In the genomic region with DNA sequence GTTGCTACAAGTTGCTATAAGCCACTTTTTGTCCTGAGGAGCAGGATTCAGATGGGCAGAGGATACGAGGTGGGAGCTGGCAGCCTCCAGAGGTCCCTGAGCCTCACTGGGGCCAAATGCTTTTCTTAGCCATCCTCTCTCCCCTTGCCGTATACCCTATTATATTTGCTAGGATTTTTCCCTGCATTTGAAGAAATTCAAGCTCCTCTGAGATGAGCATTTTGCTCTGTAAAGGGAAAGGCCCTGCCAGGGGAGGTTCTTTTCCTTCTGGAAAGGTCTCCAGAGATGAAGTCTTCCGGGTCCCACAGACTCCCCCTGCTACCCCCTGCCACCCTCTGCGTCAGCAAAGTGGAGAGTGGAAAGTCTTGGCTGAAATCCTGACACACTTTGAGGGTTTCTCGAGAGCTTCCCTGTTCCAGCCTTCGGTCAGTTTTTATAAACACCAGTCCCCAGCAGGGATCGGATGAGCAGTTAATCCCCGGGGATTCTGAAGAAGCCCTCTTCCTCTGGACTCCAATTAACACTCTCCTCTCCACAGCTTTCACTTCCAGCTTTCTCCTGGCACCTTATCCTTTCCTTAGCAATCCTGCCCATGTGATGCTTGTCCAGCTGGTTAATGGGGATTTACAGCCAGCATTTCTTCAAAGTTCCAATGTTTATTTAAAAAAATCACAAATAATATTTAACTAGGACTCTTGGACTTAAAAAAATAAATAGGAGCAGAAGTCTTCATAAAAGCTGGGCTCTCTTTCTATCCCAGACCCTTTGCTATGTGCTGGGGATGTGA, we compare ENCODE assay signal across 7 cellular contexts. TPM values are rescaled to one million over a fixed set of nuclear protein-coding genes. Genes with fewer than 3 reads are reported as not detected.
DNase-seq lines count a peak whose midpoint lies in the region; ATAC-seq and TF ChIP-seq lines count a peak whose summit lies in the region.

No MANE protein-coding gene starts in this region.

- peak overlapping the region in 2 of 3 experiments; percentile 5 to 11 for H3K4me3 Mint-ChIP-seq in nephron
- H3K4me3 Mint-ChIP-seq in T-helper 2 cell treated with Interferon-gamma antibody and Interleukin-4, amounts not matched to agents 5 μg/mL and 100 μg/mL, for 36 hours: no peak overlapping the region

- H3K27me3 ChIP-seq in adrenal gland: no peaks in the 10 kb centered on the region
- H3K27me3 ChIP-seq in upper lobe of right lung: no peaks in the 10 kb centered on the region

- H3K36me3 Mint-ChIP-seq in nephron (ENCODE audit: low read depth): no peaks in the 10 kb centered on the region
- H3K36me3 Mint-ChIP-seq in T-helper 2 cell treated with Interferon-gamma antibody and Interleukin-4, amounts not matched to agents 5 μg/mL and 100 μg/mL, for 36 hours (ENCODE audit: low read depth): no peaks in the 10 kb centered on the region

- H3K4me1 Mint-ChIP-seq in nephron: peaks cover 80% of the 10 kb centered on the region
- H3K4me1 Mint-ChIP-seq in T-helper 2 cell treated with Interferon-gamma antibody and Interleukin-4, amounts not matched to agents 5 μg/mL and 100 μg/mL, for 36 hours (ENCODE audit: low read depth): peaks cover 14% of the 10 kb centered on the region

- TF ChIP-seq CTCF in adrenal gland (IDR thresholded peaks at IDR 0.05) (no peak), fibroblast of villous mesenchyme (IDR thresholded peaks at IDR 0.05; ENCODE audit: insufficient read depth, low read depth, low read length) (no peak), nephron (IDR thresholded peaks at IDR 0.05; ENCODE audit: unreplicated experiment in 3 of 3) (no peak), upper lobe of right lung (IDR thresholded peaks at IDR 0.05) (no peak)

- H3K36me3 ChIP-seq in adrenal gland (replicated peaks in 1 of 2) (no peaks in the 10 kb centered on the region), upper lobe of right lung (no peaks in the 10 kb centered on the region)

- peak in 1 of 7 donors; percentile 24 for DNase-seq in adrenal gland
- peak; percentile 90 for DNase-seq in fibroblast of villous mesenchyme (ENCODE audit: low read depth)
- DNase-seq in upper lobe of right lung: no peak
- DNase-seq in NCI-H2227 (lab: John Stamatoyannopoulos, UW; ENCODE audit: unreplicated experiment): no peak
- no peak for DNase-seq in T-helper 2 cell treated with Interferon-gamma antibody and Interleukin-4, amounts not matched to agents 5 μg/mL and 100 μg/mL, for 36 hours (ENCODE audit: low spot score)

- peak overlapping the region; percentile 58 to 73 (median 67) for H3K27ac Mint-ChIP-seq in nephron
- H3K27ac Mint-ChIP-seq in T-helper 2 cell treated with Interferon-gamma antibody and Interleukin-4, amounts not matched to agents 5 μg/mL and 100 μg/mL, for 36 hours: no peak overlapping the region

- peaks cover 3% of the 10 kb centered on the region for H3K27me3 Mint-ChIP-seq in nephron (ENCODE audit: low read depth)
- H3K27me3 Mint-ChIP-seq in T-helper 2 cell treated with Interferon-gamma antibody and Interleukin-4, amounts not matched to agents 5 μg/mL and 100 μg/mL, for 36 hours (ENCODE audit: low read depth): no peaks in the 10 kb centered on the region

- intact Hi-C loops in adrenal gland (cut with DNase I): no loop called here
- intact Hi-C loops in upper lobe of right lung (cut with DNase I): no loop called here

- WGBS in adrenal gland, 4 donors: 52 to 67% (median 63%) methylated on average over 8 of the region's 8 CpGs

- H3K9me3 Mint-ChIP-seq in nephron: no peaks in the 10 kb centered on the region
- no peaks in the 10 kb centered on the region for H3K9me3 Mint-ChIP-seq in T-helper 2 cell treated with Interferon-gamma antibody and Interleukin-4, amounts not matched to agents 5 μg/mL and 100 μg/mL, for 36 hours

- no peak overlapping the region for H3K4me3 ChIP-seq in adrenal gland
- H3K4me3 ChIP-seq in fibroblast of villous mesenchyme (ENCODE audit: low read depth, low read length): no peak overlapping the region
- H3K4me3 ChIP-seq in upper lobe of right lung: no peak overlapping the region

- no peak for TF ChIP-seq POLR2A in adrenal gland (IDR thresholded peaks at IDR 0.05)

- H3K9me3 ChIP-seq in adrenal gland (replicated peaks in 1 of 3) (no peaks in the 10 kb centered on the region), upper lobe of right lung (no peaks in the 10 kb centered on the region)

- ATAC-seq in upper lobe of right lung (peak; percentile 41), GM18519 (IDR thresholded peaks at IDR 0.05; ENCODE audit: low FRiP score, unreplicated experiment) (no peak)

- H3K4me1 ChIP-seq in adrenal gland (replicated peaks in 1 of 2): peaks cover 51 to 83% of the 10 kb centered on the region in 2 donors
- H3K4me1 ChIP-seq in upper lobe of right lung: peaks cover 75% of the 10 kb centered on the region

- H3K27ac ChIP-seq in adrenal gland (peak overlapping the region in 4 of 5 donors; percentile 20 to 79 (median 58)), upper lobe of right lung (peak overlapping the region; percentile 81)

RNA-seq across cellular contexts. Expression of gene CYRIA, which starts 13.1 kb away (rescaled TPM):
- 10 to 100 TPM; 14.7 to 31.0 (median 20.1) TPM for total RNA-seq in adrenal gland
- 10 to 100 TPM in 1 of 3 donors, 1 to 10 TPM in 2; 2.4 to 12.4 (median 5.7) TPM for polyA plus RNA-seq in adrenal gland
- total RNA-seq in fibroblast of villous mesenchyme: 0.43 and 0.97 TPM in 2 replicates
- 24.2 TPM for total RNA-seq in upper lobe of right lung
